In the genomic region with DNA sequence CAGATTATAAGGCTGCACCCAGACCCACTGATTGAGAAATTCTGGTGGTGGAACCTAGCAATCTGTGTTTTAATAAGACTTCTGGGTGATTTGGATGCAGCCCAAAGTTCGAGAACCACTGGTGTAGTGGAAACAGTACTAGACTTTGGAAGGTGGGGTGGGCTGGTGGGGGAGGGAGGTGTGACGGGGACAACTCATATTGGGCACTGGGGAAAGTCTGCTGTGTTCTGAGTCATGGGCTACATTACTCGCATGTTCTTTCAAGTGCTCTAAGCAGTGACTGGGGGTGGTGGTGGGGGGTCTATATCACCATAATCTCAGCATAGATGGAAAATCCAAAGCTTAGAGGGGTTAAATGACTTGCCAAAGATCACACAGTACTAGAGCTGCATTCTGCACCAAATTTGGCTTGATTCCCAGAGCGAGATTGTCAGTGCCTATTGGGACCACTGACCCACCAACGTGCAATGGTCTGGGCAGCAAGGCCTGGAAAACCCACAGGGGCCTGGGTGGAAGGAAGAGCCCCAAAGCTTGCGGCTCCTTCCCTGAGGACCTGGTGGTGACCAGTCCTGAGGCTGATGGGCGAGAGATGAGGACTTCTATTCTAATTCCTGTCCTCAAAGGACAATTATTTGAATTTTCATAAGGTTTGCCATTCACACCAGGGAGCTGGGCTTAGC, we compare ENCODE assay signal across 19 cellular contexts.
DNase-seq lines count a peak whose midpoint lies in the region; ATAC-seq and TF ChIP-seq lines count a peak whose summit lies in the region.
"Had no signal": no experiment of that assay in that cellular context is flagged by ENCODE, and none has a peak within 500 bp of the region (broad histone marks: within the 10 kb centered on the region; RNA-seq: fewer than 3 reads in every experiment).

No MANE protein-coding gene starts in this region.

- H3K9ac ChIP-seq in neuronal stem cell (ENCODE audit: low read depth, low read length, poor library complexity) = no peak overlapping the region
- H3K9ac ChIP-seq: neural progenitor cell had no signal

- no peak overlapping the region for H4K91ac ChIP-seq in neuronal stem cell (ENCODE audit: low read depth, low read length, poor library complexity)

- no peaks in the 10 kb centered on the region for H3K36me3 Mint-ChIP-seq in activated T-cell treated with anti-CD3 and anti-CD28 coated beads, Interleukin-2, amount 50 U/mL, for 24 hours (ENCODE audit: low read depth)
- peaks cover 4% of the 10 kb centered on the region for H3K36me3 Mint-ChIP-seq in MCF 10A (ENCODE audit: insufficient read depth, unreplicated experiment)
- H3K36me3 Mint-ChIP-seq: CD8-positive, alpha-beta T cell had no signal

- no peaks in the 10 kb centered on the region for H3K36me3 ChIP-seq in neuronal stem cell (replicated peaks in 1 of 2; ENCODE audit: control insufficient read depth in 2 of 2, insufficient read depth in 2 of 2, low read length in 2 of 2)
- H3K36me3 ChIP-seq: MG63, neural progenitor cell, SJCRH30 had no signal

- H3K79me1 ChIP-seq in neuronal stem cell (ENCODE audit: low read depth, low read length) = peaks cover 2% of the 10 kb centered on the region

- H4K8ac ChIP-seq in neuronal stem cell (ENCODE audit: low read depth, low read length) = no peak overlapping the region

- H3K9me3 Mint-ChIP-seq in activated T-cell treated with anti-CD3 and anti-CD28 coated beads, Interleukin-2, amount 50 U/mL, for 24 hours = peaks cover 2% of the 10 kb centered on the region
- no peaks in the 10 kb centered on the region for H3K9me3 Mint-ChIP-seq in MCF 10A (ENCODE audit: unreplicated experiment)
- H3K9me3 Mint-ChIP-seq: CD8-positive, alpha-beta T cell; neural progenitor cell had no signal

- H3K18ac ChIP-seq in neuronal stem cell (ENCODE audit: low read length) = no peak overlapping the region

- CTCF ChIA-PET in MCF 10A (lab: Yijun Ruan, JAX) = interaction anchor here (0.6 to 0.7 kb wide), 3 partner anchors 50 to 406 kb away, joined by 3 to 4 read pairs (median 3); no protein-coding TSS in a partner anchor

- peak overlapping the region; percentile 82 for H3K27ac Mint-ChIP-seq in activated T-cell treated with anti-CD3 and anti-CD28 coated beads, Interleukin-2, amount 50 U/mL, for 24 hours
- H3K27ac Mint-ChIP-seq in MCF 10A (ENCODE audit: low read depth, unreplicated experiment) = no peak overlapping the region
- H3K27ac Mint-ChIP-seq: CD8-positive, alpha-beta T cell had no signal

- H3K4me3 Mint-ChIP-seq in activated T-cell treated with anti-CD3 and anti-CD28 coated beads, Interleukin-2, amount 50 U/mL, for 24 hours = no peak overlapping the region
- H3K4me3 Mint-ChIP-seq in MCF 10A (ENCODE audit: unreplicated experiment) = no peak overlapping the region
- H3K4me3 Mint-ChIP-seq: CD8-positive, alpha-beta T cell; neural progenitor cell had no signal

- ATAC-seq in esophagus mucosa = no peak
- ATAC-seq: CD8-positive, alpha-beta T cell had no signal

- H3K4me1 Mint-ChIP-seq in activated T-cell treated with anti-CD3 and anti-CD28 coated beads, Interleukin-2, amount 50 U/mL, for 24 hours (ENCODE audit: low read depth) = peaks cover 35% of the 10 kb centered on the region
- no peaks in the 10 kb centered on the region for H3K4me1 Mint-ChIP-seq in MCF 10A (ENCODE audit: insufficient read depth, unreplicated experiment)

- no peak overlapping the region for H3K23ac ChIP-seq in neuronal stem cell (ENCODE audit: low read depth, low read length, poor library complexity)

- no peak overlapping the region for H3K4ac ChIP-seq in neuronal stem cell (ENCODE audit: low read length)

- H3K9me3 ChIP-seq in neuronal stem cell (replicated peaks in 1 of 2; ENCODE audit: control insufficient read depth in 2 of 2, insufficient read depth in 1 of 2, low read depth in 1 of 2, low read length in 2 of 2) = no peaks in the 10 kb centered on the region
- H3K9me3 ChIP-seq: MG63, SJCRH30 had no signal

- POLR2A ChIA-PET in MCF 10A (lab: Yijun Ruan, JAX) = no interaction called here

- no peak overlapping the region for H2BK120ac ChIP-seq in neuronal stem cell (ENCODE audit: low read depth, low read length)

- BruUV-seq in MCF 10A (replicated peaks; lab: Mats Ljungman, UMichigan) = no TSS peak

- H3K27ac ChIP-seq in neuronal stem cell (replicated peaks; ENCODE audit: low read length) = no peak overlapping the region
- H3K27ac ChIP-seq: neural progenitor cell, SJCRH30 had no signal

- H2AFZ ChIP-seq in neuronal stem cell (ENCODE audit: low read length) = no peak overlapping the region
- H2AFZ ChIP-seq: neural progenitor cell had no signal

- peak; percentile 53 to 60 for DNase-seq in activated CD4-positive, alpha-beta T cell treated with anti-CD3 and anti-CD28 coated beads, Interleukin-2, amount 50 U/mL, for 48 hours
- DNase-seq in activated CD4-positive, alpha-beta T cell treated with anti-CD3 and anti-CD28 coated beads for 1 hour = no peak
- DNase-seq in activated T-cell treated with anti-CD3 and anti-CD28 coated beads, Interleukin-2, amount 50 U/mL, for 24 hours = peak; percentile 41
- DNase-seq in neuronal stem cell (ENCODE audit: low spot score) = no peak
- peak; percentile 35 for DNase-seq in stimulated activated CD8-positive, alpha-beta memory T cell treated with anti-CD3 and anti-CD28 coated beads, Interleukin-4, amount 100 ng/mL, for 24 hours (ENCODE audit: low read depth)
- no peak for DNase-seq in MCF 10A (ENCODE audit: unreplicated experiment)
- DNase-seq in cortex of kidney (lab: John Stamatoyannopoulos, UW) = no peak
- DNase-seq: amniotic stem cell; central memory CD4-positive, alpha-beta T cell; effector memory CD4-positive, alpha-beta T cell; HCEC 1CT; MG63; midbrain; NCI-H2029; SJCRH30; T-helper 9 cell had no signal

- H3K4me2 ChIP-seq in neuronal stem cell (ENCODE audit: insufficient read depth, low read length, poor library complexity, severe bottlenecking) = no peak overlapping the region
- H3K4me2 ChIP-seq: neural progenitor cell had no signal

- H3K27me3 Mint-ChIP-seq in activated T-cell treated with anti-CD3 and anti-CD28 coated beads, Interleukin-2, amount 50 U/mL, for 24 hours = peaks cover 21% of the 10 kb centered on the region
- H3K27me3 Mint-ChIP-seq in MCF 10A (ENCODE audit: insufficient read depth, unreplicated experiment) = no peaks in the 10 kb centered on the region

- intact Hi-C loops in MCF 10A (cut with micrococcal nuclease) = no loop called here

- H2AK5ac ChIP-seq in neuronal stem cell (ENCODE audit: low read depth, low read length) = no peak overlapping the region

- H3K4me1 ChIP-seq in neuronal stem cell (ENCODE audit: control insufficient read depth in 2 of 2, insufficient read depth in 1 of 2, low read depth in 1 of 2, low read length in 2 of 2) = peaks cover 3 to 6% of the 10 kb centered on the region in 2 donors
- H3K4me1 ChIP-seq: SJCRH30 had no signal

- no peak overlapping the region for H2BK5ac ChIP-seq in neuronal stem cell (ENCODE audit: low read length)

- H2BK12ac ChIP-seq in neuronal stem cell (ENCODE audit: low read length) = no peak overlapping the region

- no CpG with 5 or more reads among the region's 7 CpGs for WGBS in neuronal stem cell (ENCODE audit: extremely low coverage in 2 of 2, insufficient read length in 2 of 2, insufficient replicate concordance in 1 of 2), 2 donors

- no peaks in the 10 kb centered on the region for H3K27me3 ChIP-seq in neuronal stem cell (ENCODE audit: control insufficient read depth in 3 of 3, insufficient read depth in 3 of 3, low read depth in 1 of 3, low read length in 3 of 3)
- H3K27me3 ChIP-seq: MG63, neural progenitor cell, SJCRH30 had no signal

- TF ChIP-seq CTCF in MCF 10A (IDR thresholded peaks at IDR 0.05; ENCODE audit: unreplicated experiment) = no peak

- no peak overlapping the region for H3K4me3 ChIP-seq in neuronal stem cell (ENCODE audit: low read length in 2 of 2)
- H3K4me3 ChIP-seq: MG63, neural progenitor cell, SJCRH30 had no signal

- no peak overlapping the region for H2BK15ac ChIP-seq in neuronal stem cell (ENCODE audit: low read length)

- peak overlapping the region; percentile 14 for H3K14ac ChIP-seq in neuronal stem cell (ENCODE audit: low read length)

Comparison
In these comparisons a context has a peak if more than half of its experiments do, and no peak if none do; other contexts are left out.
1. DNase-seq: peak in activated CD4-positive, alpha-beta T cell treated with anti-CD3 and anti-CD28 coated beads, Interleukin-2, amount 50 U/mL, for 48 hours (2 of 2), activated T-cell treated with anti-CD3 and anti-CD28 coated beads, Interleukin-2, amount 50 U/mL, for 24 hours (single experiment) and stimulated activated CD8-positive, alpha-beta memory T cell treated with anti-CD3 and anti-CD28 coated beads, Interleukin-4, amount 100 ng/mL, for 24 hours (single experiment); none in activated CD4-positive, alpha-beta T cell treated with anti-CD3 and anti-CD28 coated beads for 1 hour (single experiment), neuronal stem cell (single experiment), MCF 10A (single experiment) and cortex of kidney (single experiment).